Comparison of ENCODE assay signal across 19 cellular contexts in the genomic region with DNA sequence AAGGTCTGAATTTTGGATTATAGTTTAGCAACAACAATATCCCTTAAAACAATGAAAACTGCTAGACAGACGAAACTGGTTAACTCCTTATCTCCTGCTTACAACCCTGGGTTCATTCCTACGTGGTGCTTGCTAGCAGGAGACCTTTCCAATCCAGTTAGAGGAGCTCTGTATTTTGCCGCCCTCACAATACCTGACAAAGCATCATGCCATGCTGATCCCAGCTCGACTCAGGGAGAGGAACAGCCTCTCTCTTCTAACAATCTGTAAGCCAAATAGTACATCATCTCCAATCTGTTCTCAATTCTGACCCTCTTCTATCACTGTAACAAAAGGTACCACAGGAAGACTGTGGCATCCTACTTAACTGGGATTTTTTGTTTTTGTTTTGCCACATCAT.
A peak's percentile ranks its signal among the peaks of the same experiment; 100 is the strongest.
DNase-seq lines count a peak whose midpoint lies in the region; ATAC-seq and TF ChIP-seq lines count a peak whose summit lies in the region.
"Had no signal": no experiment of that assay in that cellular context is flagged by ENCODE, and none has a peak within 500 bp of the region (broad histone marks: within the 10 kb centered on the region; RNA-seq: fewer than 3 reads in every experiment).

No MANE protein-coding gene starts in this region.

- no peak for TF ChIP-seq CTCF in WERI-Rb-1 (IDR thresholded peaks at IDR 0.05; ENCODE audit: low read depth, low read length)

- peaks cover 86% of the 10 kb centered on the region for H3K36me3 ChIP-seq in WERI-Rb-1

- no peak for ATAC-seq in GM18861 (IDR thresholded peaks at IDR 0.05; ENCODE audit: unreplicated experiment)
- ATAC-seq: A549, GM12878 had no signal

- no peaks in the 10 kb centered on the region for H3K9me3 ChIP-seq in WERI-Rb-1 (ENCODE audit: severe bottlenecking)
- H3K9me3 ChIP-seq: A549, BE2C, BLaER1 had no signal

- H3K4me3 ChIP-seq in WERI-Rb-1 (ENCODE audit: low read depth, low read length) = no peak overlapping the region
- H3K4me3 ChIP-seq: A549, BLaER1, GM12878 had no signal

- no peaks in the 10 kb centered on the region for H3K27me3 ChIP-seq in WERI-Rb-1 (ENCODE audit: insufficient read depth, low read depth, severe bottlenecking)
- H3K27me3 ChIP-seq: BE2C, BLaER1 had no signal

- intact Hi-C loops in head of caudate nucleus (cut with DNase I) = no loop called here

- H3K27ac ChIP-seq in WERI-Rb-1 = no peak overlapping the region
- H3K27ac ChIP-seq: 22Rv1, A549, BLaER1 had no signal

- DNase-seq in Ammon's horn (ENCODE audit: low spot score) (peak; percentile 37), head of caudate nucleus (peak in 23 of 42 donors; percentile 9 to 80 (median 42)), putamen (ENCODE audit: low spot score) (peak; percentile 35), WERI-Rb-1 (no peak)
- DNase-seq: AML-193; BE2C; C1 segment of cervical spinal cord; Calu3; CD4-positive, alpha-beta memory T cell; CD4-positive, CD25-positive, alpha-beta regulatory T cell; CD8-positive, alpha-beta memory T cell; COR-L47; DMS79 treated with DMSO at 0.1 percent for 48 hours; GF-D8 had no signal
